16 cellular contexts compared by ENCODE assay signal in genomic region chr7:87128883-87129282, GRCh38. TPM values are rescaled to one million over a fixed set of nuclear protein-coding genes. Genes with fewer than 3 reads are reported as not detected.
DNase-seq lines count a peak whose midpoint lies in the region; ATAC-seq, FAIRE-seq and TF ChIP-seq lines count a peak whose summit lies in the region.
"Had no signal": no experiment of that assay in that cellular context is flagged by ENCODE, and none has a peak within 500 bp of the region (broad histone marks: within the 10 kb centered on the region; RNA-seq: fewer than 3 reads in every experiment).

No MANE protein-coding gene starts in this region.

- TF ChIP-seq POLR2A in GM12878 (IDR thresholded peaks at IDR 0.05; ENCODE audit: low read depth, low read length): no peak

- H3K9ac ChIP-seq in HUES64 (ENCODE audit: low read depth, low read length): no peak overlapping the region; the same call in 1 of the 2 replicates
- no peak overlapping the region for H3K9ac ChIP-seq in GM12878 (ENCODE audit: control insufficient read depth, insufficient read depth, low read length)

- RAD21 ChIA-PET in GM12878 (lab: Charles Lee; ENCODE audit: unreplicated experiment): no interaction called here

- no peak for TF ChIP-seq EP300 in GM12878 (IDR thresholded peaks at IDR 0.05; ENCODE audit: borderline replicate concordance in 1 of 2, control insufficient read depth in 1 of 2, low read depth in 2 of 2, low read length in 2 of 2)

- H3K27me3 Mint-ChIP-seq in T-cell: peaks cover 3 to 8% of the 10 kb centered on the region in 2 donors

- intact Hi-C loops in GM12878 (cut with micrococcal nuclease; ENCODE audit: unreplicated experiment): no loop called here
- intact Hi-C loops in posterior vena cava (cut with DNase I): no loop called here

- WGBS in HUES64: 4% methylated on average over 4 of the region's 4 CpGs
- WGBS in GM12878 (ENCODE audit: insufficient coverage, insufficient replicate concordance, low lambda C conversion rate, missing lambda C conversion rate): 96% methylated on average over 4 of the region's 4 CpGs

- H4K20me1 ChIP-seq in GM12878 (ENCODE audit: control insufficient read depth, insufficient read depth): no peaks in the 10 kb centered on the region

- peaks cover 0 to 4% (median 2%) of the 10 kb centered on the region in 3 donors for H3K4me1 Mint-ChIP-seq in T-cell

- no peak for FAIRE-seq in GM12878 (lab: Jason Lieb, UNC)

- in situ Hi-C loops in GM12878 (cut with MboI): no loop called here

- no peak overlapping the region for H3K4me3 Mint-ChIP-seq in T-cell

- CTCF ChIA-PET in GM12878 (lab: Yijun Ruan, JAX) (interaction anchor here (1.2 to 1.4 kb wide), 2 partner anchors 17 to 22 kb away, joined by 3 to 4 read pairs; no protein-coding TSS in a partner anchor), T-cell (lab: Charles Lee) (interaction anchor here in 1 of 2 donors (0.7 kb wide), 2 partner anchors 187 to 218 kb away, joined by 3 read pairs; no protein-coding TSS in a partner anchor)

- no peak overlapping the region for H3K27ac Mint-ChIP-seq in T-cell

- H3K4me3 ChIP-seq in HUES64 (ENCODE audit: low read length) (peak overlapping the region; percentile 26), GM12878 (no peak overlapping the region)
- H3K4me3 ChIP-seq: lung, tibial nerve had no signal

- DNase-seq in EH (ENCODE audit: low read depth) (peak; percentile 16), GM12878 (ENCODE audit: low read depth, low spot score) (no peak), left kidney (ENCODE audit: low read depth, low spot score) (peak; percentile 90), NOMO-1 treated with dmso at 0.1 percent for 144 hours (lab: John Stamatoyannopoulos, UW; ENCODE audit: unreplicated experiment) (no peak), T-cell (no peak), D341Med (ENCODE audit: low spot score) (no peak), posterior vena cava (ENCODE audit: low spot score) (no peak)
- DNase-seq: activated CD8-positive, alpha-beta memory T cell treated with anti-CD3 and anti-CD28 coated beads, Interleukin-2, amount 50 U/mL, for 4 hours; activated naive CD4-positive, alpha-beta T cell treated with Interleukin-2 at 50 U/mL for 16 hours; Calu3; NCI-H524; T-helper 2 cell had no signal

- TF ChIP-seq RAD21 in GM12878 (IDR thresholded peaks at IDR 0.05; ENCODE audit: insufficient read depth, low read depth, low read length): no peak

- H3K4me1 ChIP-seq in HUES64 (ENCODE audit: insufficient read depth, low read length) (peaks cover 31% of the 10 kb centered on the region), GM12878 (ENCODE audit: control insufficient read depth, insufficient read depth, low read length) (peaks cover 30% of the 10 kb centered on the region)
- H3K4me1 ChIP-seq: tibial nerve had no signal

- H3K9me3 Mint-ChIP-seq in T-cell: no peaks in the 10 kb centered on the region

- TF ChIP-seq CTCF in GM12878 (IDR thresholded peaks at IDR 0.05 in 2 of 3, conservative IDR thresholded peaks at IDR 0.05 in 1 of 3; ENCODE audit: control insufficient read depth in 2 of 3, extremely low read depth in 1 of 3, insufficient read depth in 1 of 3, low read depth in 3 of 3, low read length in 3 of 3): no peak

- H3K27me3 ChIP-seq in HUES64 (ENCODE audit: insufficient read depth, low read length) (no peaks in the 10 kb centered on the region), GM12878 (replicated peaks in 1 of 2; ENCODE audit: control insufficient read depth in 2 of 2, insufficient read depth in 2 of 2, low read length in 1 of 2) (no peaks in the 10 kb centered on the region)
- H3K27me3 ChIP-seq: neutrophil, tibial nerve had no signal

- H3K79me2 ChIP-seq in GM12878 (ENCODE audit: control insufficient read depth, insufficient read depth, low read length): no peaks in the 10 kb centered on the region

- ATAC-seq in GM12878: no peak
- ATAC-seq in T-cell (replicated peaks in 1 of 4): no peak

- H3K9me3 ChIP-seq in HUES64 (ENCODE audit: insufficient read depth, low read depth, low read length) (no peaks in the 10 kb centered on the region), GM12878 (replicated peaks; ENCODE audit: control insufficient read depth, insufficient read depth, low read length) (no peaks in the 10 kb centered on the region; the same call in 2 of the 3 replicates)
- H3K9me3 ChIP-seq: neutrophil, tibial nerve had no signal

- no peaks in the 10 kb centered on the region for H3K36me3 Mint-ChIP-seq in T-cell

- BruUV-seq in GM12878 (replicated peaks; lab: Mats Ljungman, UMichigan): no TSS peak

- H3K36me3 ChIP-seq in HUES64 (ENCODE audit: insufficient read depth, low read length) (no peaks in the 10 kb centered on the region), GM12878 (ENCODE audit: control insufficient read depth in 2 of 2, insufficient read depth in 2 of 2, low read length in 1 of 2) (no peaks in the 10 kb centered on the region)
- H3K36me3 ChIP-seq: neutrophil, tibial nerve had no signal

- peak overlapping the region; percentile 42 for H2AFZ ChIP-seq in GM12878 (ENCODE audit: control insufficient read depth, low read depth, low read length)

- H3K27ac ChIP-seq in HUES64 (ENCODE audit: low read depth, low read length): peak overlapping the region; percentile 65
- peak overlapping the region; percentile 34 for H3K27ac ChIP-seq in GM12878 (ENCODE audit: control insufficient read depth, insufficient read depth)
- H3K27ac ChIP-seq: neutrophil, tibial nerve had no signal

- POLR2A ChIA-PET in GM12878 (lab: Charles Lee): no interaction called here
- POLR2A ChIA-PET in T-cell (lab: Charles Lee): no interaction called here

- SMC1A ChIA-PET in GM12878 (lab: Charles Lee; ENCODE audit: uncharacterized antibody, unreplicated experiment): interaction anchor here (1.9 kb wide), 1 partner anchor 21 kb away, joined by 7 read pairs; no protein-coding TSS in a partner anchor

- peak overlapping the region; percentile 36; the same call in 1 of the 2 replicates for H3K4me2 ChIP-seq in GM12878 (ENCODE audit: control insufficient read depth, insufficient read depth)

TF ChIP-seq in GM12878, 131 proteins besides CTCF, POLR2A, EP300 and RAD21 (continues in another document):
- TF ChIP-seq CUX1 (IDR thresholded peaks at IDR 0.05; ENCODE audit: insufficient replicate concordance, low read depth, low read length) (no peak), TBL1XR1 (IDR thresholded peaks at IDR 0.05; ENCODE audit: low read depth, low read length) (no peak)

RNA-seq across cellular contexts. Expression of gene DMTF1, which starts 23.4 kb away (rescaled TPM):
- polyA plus RNA-seq in HUES64 (2013, experiment 1 of 2): 62.9 TPM
- 59.7 TPM for polyA plus RNA-seq in HUES64 (2013, experiment 2 of 2)
- total RNA-seq in GM12878 (2013; cell fraction: nucleolus; rRNA removed): 798 and 844 TPM in 2 replicates
- total RNA-seq in GM12878 (2014; rRNA removed): 98.2 and 109 TPM in 2 replicates
- 96.3 and 108 TPM in 2 replicates for total RNA-seq in GM12878 (2014; rRNA removed; fragmentation: Illumina TruSeq; extraction: Trizol)
- total RNA-seq in GM12878 (2021): 62.6 and 79.0 TPM in 2 replicates
- polyA plus RNA-seq in GM12878 (2011; ENCODE audit: low read depth): 58.8 TPM
- 191 and 269 TPM in 2 replicates for polyA plus RNA-seq in GM12878 (2011; rRNA removed)
- polyA plus RNA-seq in GM12878 (2011; cell fraction: cytosol; rRNA removed): 50.8 and 53.1 TPM in 2 replicates
- polyA plus RNA-seq in GM12878 (2011; cell fraction: nucleus; rRNA removed): 502 and 620 TPM in 2 replicates
- polyA plus RNA-seq in GM12878 (2012): 65.8 and 69.4 TPM in 2 replicates
- polyA plus RNA-seq in GM12878 (2014; fragmentation: Illumina TruSeq; extraction: Trizol): 102 and 133 TPM in 2 replicates
- 10 to 100 TPM; 24.3 to 28.4 TPM for polyA plus RNA-seq in GM12878 (2014; fragmentation: Nextera tagmentation; extraction: Ambion mirVana)
- polyA plus RNA-seq in GM12878 (2014; rRNA removed): 58.0 and 65.0 TPM in 2 replicates
- polyA plus RNA-seq in GM12878 (2016; fragmentation: Nextera tagmentation; extraction: Ambion mirVana): 10 to 100 TPM; 49.0 to 52.9 TPM
- polyA minus RNA-seq in GM12878 (2011; rRNA and poly(A)+ RNA removed): 190 and 273 TPM in 2 replicates
- 25.3 and 38.2 TPM in 2 replicates for polyA minus RNA-seq in GM12878 (2011; cell fraction: cytosol; rRNA and poly(A)+ RNA removed)
- polyA minus RNA-seq in GM12878 (2011; cell fraction: nucleus; rRNA and poly(A)+ RNA removed): 392 and 529 TPM in 2 replicates
- 100 to 1,000 TPM; 128 to 176 (median 136) TPM for total RNA-seq in T-cell
- total RNA-seq in posterior vena cava: 10 to 100 TPM; 57.7 to 63.6 TPM

Comparison
In these comparisons a context has a peak if more than half of its experiments do, and no peak if none do; other contexts are left out.
1. DNase-seq: peak in EH (single experiment) and left kidney (single experiment); none in GM12878 (single experiment), NOMO-1 treated with dmso at 0.1 percent for 144 hours (single experiment), T-cell (0 of 34), D341Med (single experiment) and posterior vena cava (single experiment).